Comparison of ENCODE assay signal across 16 cellular contexts in genomic region chr1:104064391-104064790, GRCh38.
"Had no signal": no experiment of that assay in that cellular context is flagged by ENCODE, and none has a peak within 500 bp of the region (broad histone marks: within the 10 kb centered on the region; RNA-seq: fewer than 3 reads in every experiment).

No MANE protein-coding gene starts in this region.

- DNase-seq: activated CD4-positive, alpha-beta T cell treated with anti-CD3 and anti-CD28 coated beads for 48 hours; activated CD8-positive, alpha-beta T cell treated with anti-CD3 and anti-CD28 coated beads, Interleukin-2, amount 10 ng/mL, durations not matched to agents 7 days and 5 days; activated naive CD4-positive, alpha-beta T cell treated with Interleukin-2 at 50 U/mL for 16 hours; activated naive CD8-positive, alpha-beta T cell treated with anti-CD3 and anti-CD28 coated beads, Interleukin-2, amount 50 U/mL, for 24 hours; effector memory CD4-positive, alpha-beta T cell; hypothalamus; lower lobe of right lung; midbrain; naive B cell; small intestine had no signal

- ATAC-seq: activated CD8-positive, alpha-beta T cell treated with anti-CD3 and anti-CD28 coated beads, Interleukin-2, amount 10 ng/mL, durations not matched to agents 7 days and 5 days; activated naive CD8-positive, alpha-beta T cell treated with anti-CD3 and anti-CD28 coated beads, Interleukin-2, amount 50 U/mL, for 24 hours; lower lobe of right lung; WTC11 had no signal

- H3K36me3 ChIP-seq: lower lobe of right lung, neutrophil, right atrium auricular region, tibial nerve, vagina had no signal

- H3K9me3 ChIP-seq: lower lobe of right lung, neutrophil, right atrium auricular region, tibial nerve, vagina had no signal

- H3K27ac ChIP-seq: epithelial cell of prostate, lower lobe of right lung, neutrophil, right atrium auricular region, tibial nerve, vagina had no signal

- H3K4me1 ChIP-seq: lower lobe of right lung, right atrium auricular region, tibial nerve, vagina had no signal

- H3K4me3 ChIP-seq: lower lobe of right lung, right atrium auricular region, tibial nerve, vagina had no signal

- H3K27me3 ChIP-seq: neutrophil, right atrium auricular region, tibial nerve, vagina had no signal
